ENCODE assay signal across 8 cellular contexts in the genomic region with DNA sequence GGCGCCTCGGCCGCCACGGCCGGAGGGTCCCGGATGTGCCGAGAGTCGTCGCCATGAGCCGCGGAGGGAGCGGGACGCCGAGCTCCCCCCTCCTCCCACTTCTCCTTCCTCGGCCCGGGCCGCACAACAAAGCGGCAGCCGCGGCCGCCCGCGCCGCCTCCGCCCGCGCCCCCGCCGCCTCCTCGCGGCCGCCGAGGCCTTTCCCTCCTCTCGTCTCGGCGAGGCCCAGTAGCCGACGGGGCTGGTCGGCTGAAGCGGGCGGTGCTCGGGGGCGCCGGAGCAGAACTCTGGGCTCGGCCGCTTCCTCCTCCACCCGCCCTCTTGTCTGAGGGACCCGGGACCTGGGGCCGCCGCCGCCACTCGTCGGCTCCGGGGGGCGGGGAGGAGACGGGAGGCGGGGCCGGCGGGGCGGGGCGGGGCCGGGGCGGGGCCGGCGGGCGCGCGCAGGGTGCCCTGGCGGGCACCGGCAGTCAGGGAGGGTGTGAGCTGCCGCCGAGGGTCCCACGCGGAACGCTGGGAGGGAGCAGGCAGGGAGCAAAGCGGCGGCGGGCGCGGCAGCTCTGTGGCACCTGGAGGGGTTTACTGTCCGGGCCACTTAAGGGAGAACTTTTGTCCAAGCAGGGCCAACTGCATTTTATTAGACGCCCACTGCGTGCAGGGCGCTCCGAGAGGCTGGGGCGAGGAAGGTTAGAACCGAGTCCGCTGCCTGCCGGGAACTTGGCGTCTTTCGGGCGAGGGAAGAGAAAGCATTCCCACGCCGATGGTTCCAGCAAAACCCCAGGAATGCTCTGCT. TPM values are rescaled to one million over a fixed set of nuclear protein-coding genes. Genes with fewer than 3 reads are reported as not detected.
A peak's percentile ranks its signal among the peaks of the same experiment; 100 is the strongest.
DNase-seq lines count a peak whose midpoint lies in the region; ATAC-seq and TF ChIP-seq lines count a peak whose summit lies in the region.

Gene SMURF2 (minus strand): TSS at position 327 of the 793 bp plus-strand sequence. CDS start 427 bp downstream, outside the sequence.

- ATAC-seq in GM21576 (IDR thresholded peaks at IDR 0.05; ENCODE audit: unreplicated experiment): peak; percentile 74

- H3K36me3 ChIP-seq in ES-I3 (ENCODE audit: insufficient read depth, low read length): no peaks in the 10 kb centered on the region
- no peaks in the 10 kb centered on the region for H3K36me3 ChIP-seq in SK-N-MC (ENCODE audit: insufficient read depth, low read length)
- no peaks in the 10 kb centered on the region for H3K36me3 ChIP-seq in ovary
- no peaks in the 10 kb centered on the region for H3K36me3 ChIP-seq in thymus (ENCODE audit: control insufficient read depth, insufficient read depth)

- TF ChIP-seq POLR2A in ovary (IDR thresholded peaks at IDR 0.05): peak; percentile 79

- H3K27ac Mint-ChIP-seq in glutamatergic neuron (ENCODE audit: unreplicated experiment): peak within 1 kb of the TSS; percentile 96

- peaks cover 8% of the 10 kb centered on the region for H3K4me1 Mint-ChIP-seq in glutamatergic neuron (ENCODE audit: low read depth, unreplicated experiment)

- peaks cover 5% of the 10 kb centered on the region for H3K9me3 Mint-ChIP-seq in glutamatergic neuron (ENCODE audit: unreplicated experiment)

- H3K4me3 ChIP-seq in SK-N-MC (peak within 1 kb of the TSS; percentile 82), ovary (peak within 1 kb of the TSS; percentile 45), thymus (ENCODE audit: low read length) (peak within 1 kb of the TSS; percentile 61)

- H3K9me3 ChIP-seq in ES-I3 (ENCODE audit: control insufficient read depth, insufficient read depth, low read length) (no peaks in the 10 kb centered on the region), SK-N-MC (ENCODE audit: low read depth, low read length) (no peaks in the 10 kb centered on the region), ovary (no peaks in the 10 kb centered on the region), thymus (ENCODE audit: control insufficient read depth) (no peaks in the 10 kb centered on the region)

- TF ChIP-seq RAD21 in Ishikawa (IDR thresholded peaks at IDR 0.05; ENCODE audit: low read depth): no peak

- DNase-seq in SK-N-MC (ENCODE audit: low read depth, low spot score) (no peak), glutamatergic neuron (peak; percentile 83), ovary (peak; percentile 77 to 84 (median 83))
- peak; percentile 75 for DNase-seq in activated naive CD4-positive, alpha-beta T cell treated with anti-CD3 and anti-CD28 coated beads, Interleukin-2, amount 50 U/mL, for 16 hours

- WGBS in ovary, 3 donors: 0% methylated on average over 26 to 93 of the region's 94 CpGs
- under 1% methylated on average over 94 of the region's 94 CpGs for WGBS in thymus

- peak within 1 kb of the TSS; percentile 99 for H3K4me3 Mint-ChIP-seq in glutamatergic neuron (ENCODE audit: unreplicated experiment)

- TF ChIP-seq CTCF in glutamatergic neuron (IDR thresholded peaks at IDR 0.05; ENCODE audit: partially characterized antibody, unreplicated experiment) (no peak), ovary (IDR thresholded peaks at IDR 0.05) (no peak)

- intact Hi-C loops in ovary (cut with DNase I): no loop called here

- H3K27me3 Mint-ChIP-seq in glutamatergic neuron (ENCODE audit: unreplicated experiment): peaks cover 5% of the 10 kb centered on the region

- H3K4me1 ChIP-seq in ES-I3 (ENCODE audit: insufficient read depth, low read length): no peaks in the 10 kb centered on the region; the same call in 1 of the 2 replicates
- H3K4me1 ChIP-seq in ovary (ENCODE audit: insufficient read depth): peaks cover 4% of the 10 kb centered on the region
- H3K4me1 ChIP-seq in thymus (ENCODE audit: control insufficient read depth, insufficient read depth, low read length): peaks cover 9% of the 10 kb centered on the region

- no peaks in the 10 kb centered on the region for H3K36me3 Mint-ChIP-seq in glutamatergic neuron (ENCODE audit: unreplicated experiment)

- TF ChIP-seq EP300 in Ishikawa (IDR thresholded peaks at IDR 0.05; ENCODE audit: borderline replicate concordance) (peak; percentile 44; the same call in 1 of the 2 replicates), ovary (IDR thresholded peaks at IDR 0.05) (no peak)

- peak within 1 kb of the TSS; percentile 62; the same call in 1 of the 2 replicates for H3K27ac ChIP-seq in SK-N-MC
- H3K27ac ChIP-seq in ovary: peak within 1 kb of the TSS; percentile 90 to 94
- H3K27ac ChIP-seq in thymus (ENCODE audit: low read depth): peak within 1 kb of the TSS; percentile 98

- no peaks in the 10 kb centered on the region for H3K27me3 ChIP-seq in ovary
- no peaks in the 10 kb centered on the region for H3K27me3 ChIP-seq in thymus (ENCODE audit: control insufficient read depth, insufficient read depth)

- peak within 1 kb of the TSS; percentile 78 for H3K9ac ChIP-seq in ES-I3 (ENCODE audit: low read depth, low read length)
- H3K9ac ChIP-seq in SK-N-MC (ENCODE audit: insufficient read length): peak within 1 kb of the TSS; percentile 84

TF ChIP-seq in Ishikawa, 13 proteins besides CTCF, POLR2A, EP300 and RAD21:
- TF ChIP-seq TAF1 (IDR thresholded peaks at IDR 0.05; ENCODE audit: low read depth): peak; percentile 78; the same call in 1 of the 2 replicates
- peak; percentile 76; the same call in 1 of the 2 replicates for TF ChIP-seq ZBTB7A (IDR thresholded peaks at IDR 0.05; ENCODE audit: low read depth)
- peak; percentile 48 for TF ChIP-seq TCF12 (IDR thresholded peaks at IDR 0.05; ENCODE audit: low read depth)
- peak; percentile 64; the same call in 1 of the 2 replicates for TF ChIP-seq YY1 (IDR thresholded peaks at IDR 0.05; ENCODE audit: low read depth)
- TF ChIP-seq CREB1 (IDR thresholded peaks at IDR 0.05; ENCODE audit: low read depth): no peak
- peak; percentile 33; the same call in 1 of the 2 replicates for TF ChIP-seq EGR1 (IDR thresholded peaks at IDR 0.05)
- peak; percentile 43 for TF ChIP-seq TEAD4 (IDR thresholded peaks at IDR 0.05)
- TF ChIP-seq REST (IDR thresholded peaks at IDR 0.05; ENCODE audit: low read depth): no peak
- TF ChIP-seq FOXM1 (IDR thresholded peaks at IDR 0.05; ENCODE audit: borderline replicate concordance, low read depth): no peak
- no peak for TF ChIP-seq CEBPB (IDR thresholded peaks at IDR 0.05)
- TF ChIP-seq, protein P1, sequence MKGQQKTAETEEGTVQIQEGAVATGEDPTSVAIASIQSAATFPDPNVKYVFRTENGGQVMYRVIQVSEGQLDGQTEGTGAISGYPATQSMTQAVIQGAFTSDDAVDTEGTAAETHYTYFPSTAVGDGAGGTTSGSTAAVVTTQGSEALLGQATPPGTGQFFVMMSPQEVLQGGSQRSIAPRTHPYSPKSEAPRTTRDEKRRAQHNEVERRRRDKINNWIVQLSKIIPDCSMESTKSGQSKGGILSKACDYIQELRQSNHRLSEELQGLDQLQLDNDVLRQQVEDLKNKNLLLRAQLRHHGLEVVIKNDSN (IDR thresholded peaks at IDR 0.05): no peak
- no peak for TF ChIP-seq MAX (IDR thresholded peaks at IDR 0.05)
- TF ChIP-seq NFIC (IDR thresholded peaks at IDR 0.05): no peak
TF ChIP-seq in Ishikawa: peak in this region for 6.

RNA-seq across cellular contexts. Expression of gene SMURF2, which starts in this region (rescaled TPM):
- total RNA-seq in glutamatergic neuron (ENCODE audit: unreplicated experiment) (33.3 TPM), ovary (10 to 100 TPM; 16.4 to 29.0 (median 24.6) TPM)
- polyA plus RNA-seq in ovary (10 to 100 TPM in 1 of 2 donors, 1 to 10 TPM in 1; 9.9 to 18.4 TPM), thymus (14.1 TPM)
